In genomic region chr9:96376926-96377874, GRCh38 we compare ENCODE assay signal across 11 cellular contexts. TPM values are rescaled to one million over a fixed set of nuclear protein-coding genes. Genes with fewer than 3 reads are reported as not detected.
DNase-seq lines count a peak whose midpoint lies in the region; ATAC-seq and TF ChIP-seq lines count a peak whose summit lies in the region.
"Had no signal": no experiment of that assay in that cellular context is flagged by ENCODE, and none has a peak within 500 bp of the region (broad histone marks: within the 10 kb centered on the region; RNA-seq: fewer than 3 reads in every experiment).

No MANE protein-coding gene starts in this region.

- intact Hi-C loops in posterior vena cava (cut with DNase I), result no loop called here

- DNase-seq in AG10803 (ENCODE audit: low read depth) (peak; percentile 61), choroid plexus epithelial cell (ENCODE audit: low read depth) (peak; percentile 53), lung (ENCODE audit: low spot score) (peak; percentile 75), C1 segment of cervical spinal cord (lab: John Stamatoyannopoulos, UW) (no peak), posterior vena cava (ENCODE audit: low spot score) (no peak), HUDEP-2 (lab: John Stamatoyannopoulos, UW; ENCODE audit: unreplicated experiment in 76 of 76) (no peak)
- DNase-seq: COR-L47; naive thymus-derived CD4-positive, alpha-beta T cell had no signal

- H3K36me3 ChIP-seq in HUES48 (ENCODE audit: control insufficient read depth, insufficient read depth, low read length) (no peaks in the 10 kb centered on the region), lung (ENCODE audit: control insufficient read depth in 2 of 2, insufficient read depth in 2 of 2, low read length in 2 of 2) (peaks cover 2 to 3% of the 10 kb centered on the region in 2 donors)

- no peak overlapping the region for H3K9ac ChIP-seq in HUES48 (ENCODE audit: low read depth, low read length)

- H3K27me3 ChIP-seq in HUES48 (ENCODE audit: control insufficient read depth, insufficient read depth, low read length) (no peaks in the 10 kb centered on the region), lung (ENCODE audit: control insufficient read depth, insufficient read depth) (no peaks in the 10 kb centered on the region)

- no peak overlapping the region for H3K4me3 ChIP-seq in AG10803 (ENCODE audit: low read length)
- H3K4me3 ChIP-seq in HUES48 (ENCODE audit: low read depth, low read length), result no peak overlapping the region
- H3K4me3 ChIP-seq in choroid plexus epithelial cell (ENCODE audit: low read depth, low read length), result no peak overlapping the region
- no peak overlapping the region for H3K4me3 ChIP-seq in lung

- TF ChIP-seq CTCF in AG10803 (conservative IDR thresholded peaks at IDR 0.05; ENCODE audit: low read length) (no peak), choroid plexus epithelial cell (conservative IDR thresholded peaks at IDR 0.05; ENCODE audit: low read depth, low read length) (no peak), lung (IDR thresholded peaks at IDR 0.05; ENCODE audit: control extremely low read depth, extremely low read depth) (no peak)

- H3K9me3 ChIP-seq in HUES48 (ENCODE audit: control insufficient read depth, insufficient read depth, low read length) (no peaks in the 10 kb centered on the region), lung (ENCODE audit: control insufficient read depth in 2 of 2, insufficient read depth in 1 of 2, low read length in 1 of 2) (no peaks in the 10 kb centered on the region)

- ATAC-seq in lung (ENCODE audit: insufficient read depth, low FRiP score) (peak; percentile 82), HG03521 (IDR thresholded peaks at IDR 0.05; ENCODE audit: unreplicated experiment) (no peak)
- ATAC-seq: naive thymus-derived CD4-positive, alpha-beta T cell had no signal

- peaks cover 5% of the 10 kb centered on the region; the same call in 1 of the 2 replicates for H3K4me1 ChIP-seq in HUES48 (ENCODE audit: control insufficient read depth, insufficient read depth, low read length)
- H3K4me1 ChIP-seq in lung (ENCODE audit: control insufficient read depth in 2 of 2, insufficient read depth in 2 of 2, low read length in 2 of 2), result peaks cover 11 to 16% of the 10 kb centered on the region in 2 donors

- H3K27ac ChIP-seq in HUES48 (ENCODE audit: low read depth, low read length) (peak overlapping the region; percentile 11), lung (ENCODE audit: low read depth in 1 of 2, low read length in 1 of 2) (peak overlapping the region; percentile 61 to 67)
- H3K27ac ChIP-seq: HL-60 had no signal

- 65 to 88% methylated on average over 11 of the region's 11 CpGs for WGBS in lung, 2 donors

RNA-seq across cellular contexts. Expression of gene SLC35D2, which starts 6.3 kb away (rescaled TPM):
- total RNA-seq in lung (10 to 100 TPM; 22.7 to 27.2 TPM), posterior vena cava (10 to 100 TPM; 13.2 to 15.7 TPM)
- 10 to 100 TPM; 14.9 to 20.2 TPM for polyA plus RNA-seq in lung

RNA-seq across cellular contexts. Expression of gene ZNF367, which starts 41.0 kb away (rescaled TPM):
- 1 to 10 TPM; 3.1 to 3.3 TPM for total RNA-seq in lung
- polyA plus RNA-seq in lung, result 1 to 10 TPM; 1.0 to 1.1 TPM
- 1 to 10 TPM; 1.1 to 2.3 TPM for total RNA-seq in posterior vena cava

Comparison
In these comparisons a context has a peak if more than half of its experiments do, and no peak if none do; other contexts are left out.
1. DNase-seq: peak in AG10803 (single experiment), choroid plexus epithelial cell (single experiment) and lung (single experiment); none in C1 segment of cervical spinal cord (0 of 14), posterior vena cava (single experiment) and HUDEP-2 (0 of 76).